28 cellular contexts compared by ENCODE assay signal in the genomic region with DNA sequence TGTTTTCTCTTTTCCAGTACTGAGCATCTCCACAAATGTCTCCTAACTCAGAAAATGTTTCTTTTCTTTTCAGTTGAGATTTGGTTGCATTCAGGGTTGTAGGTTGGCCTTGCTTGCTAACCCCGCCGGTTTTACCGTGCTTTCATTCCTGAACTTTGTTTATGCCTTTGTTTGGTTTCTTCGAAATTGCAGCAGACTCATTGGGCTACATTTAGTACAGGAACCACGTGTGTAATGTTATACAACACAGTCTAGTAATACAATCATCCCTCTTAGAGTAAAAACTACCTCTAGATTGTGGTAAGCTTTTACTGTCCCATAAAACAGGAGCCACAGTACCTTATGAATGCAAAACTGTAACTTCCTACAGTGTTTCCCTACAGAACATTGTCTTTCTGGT. TPM values are rescaled to one million over a fixed set of nuclear protein-coding genes. Genes with fewer than 3 reads are reported as not detected.
"Had no signal": no experiment of that assay in that cellular context is flagged by ENCODE, and none has a peak within 500 bp of the region (broad histone marks: within the 10 kb centered on the region; RNA-seq: fewer than 3 reads in every experiment).

No MANE protein-coding gene starts in this region.

- H3K27ac Mint-ChIP-seq: activated CD8-positive, alpha-beta T cell treated with anti-CD3 and anti-CD28 coated beads, Interleukin-2, amount 10 ng/mL, durations not matched to agents 7 days and 5 days; endodermal cell; stimulated activated memory B cell treated with anti-CD40 and anti-IgM and Interleukin-4, amounts not matched to agents 10 μg/mL and 1 μg/mL and 100 μg/mL, for 72 hours; T-cell; T-helper 2 cell treated with Interferon-gamma antibody and Interleukin-4, amounts not matched to agents 5 μg/mL and 100 μg/mL, for 36 hours had no signal

- H3K9me3 ChIP-seq: left ventricle myocardium inferior, right lobe of liver, stomach, suprapubic skin, tibial nerve had no signal

- H3K27me3 ChIP-seq: right lobe of liver, stomach, suprapubic skin, tibial nerve had no signal

- H3K4me1 Mint-ChIP-seq: stimulated activated memory B cell treated with anti-CD40 and anti-IgM and Interleukin-4, amounts not matched to agents 10 μg/mL and 1 μg/mL and 100 μg/mL, for 72 hours had no signal

- H3K4me1 ChIP-seq: right lobe of liver had no signal

- H3K4me3 ChIP-seq: coronary artery, left ventricle myocardium inferior, right lobe of liver, stomach, suprapubic skin, tibial nerve had no signal

- ATAC-seq: activated CD8-positive, alpha-beta T cell treated with anti-CD3 and anti-CD28 coated beads, Interleukin-2, amount 10 ng/mL, durations not matched to agents 7 days and 5 days; right lobe of liver; stimulated activated memory B cell treated with anti-CD40 and anti-IgM and Interleukin-4, amounts not matched to agents 10 μg/mL and 1 μg/mL and 100 μg/mL, for 72 hours; T-cell had no signal

- H3K9me3 Mint-ChIP-seq: activated naive CD4-positive, alpha-beta T cell treated with anti-CD3 and anti-CD28 coated beads, Interleukin-2, amount 50 U/mL, for 24 hours; activated T-helper 1 cell treated with anti-CD3 and anti-CD28 coated beads, Interleukin-12 subunit alpha, Interleukin-12 subunit beta, Interleukin-2, Interleukin-4 antibody, amounts not matched to agents 30 ng/mL and 10 ng/mL and 1 ng/mL, durations not matched to agents 14 hours and 24 hours and 36 hours; endodermal cell; mesothelial cell of epicardium; nephron; stimulated activated memory B cell treated with anti-CD40 and anti-IgM and Interleukin-4, amounts not matched to agents 10 μg/mL and 1 μg/mL and 100 μg/mL, for 72 hours; T-cell; T-helper 2 cell treated with Interferon-gamma antibody and Interleukin-4, amounts not matched to agents 5 μg/mL and 100 μg/mL, for 36 hours had no signal

- DNase-seq: activated CD4-positive, alpha-beta T cell treated with anti-CD3 and anti-CD28 coated beads, Interleukin-2, amount 50 U/mL, for 1 hour; activated CD4-positive, CD25-positive, alpha-beta regulatory T cell treated with anti-CD3 and anti-CD28 coated beads, Interleukin-2, amount 50 U/mL, for 72 hours; activated CD8-positive, alpha-beta T cell treated with anti-CD3 and anti-CD28 coated beads, Interleukin-2, amount 10 ng/mL, durations not matched to agents 7 days and 5 days; activated gamma-delta T cell treated with Interleukin-2 at 50 U/mL for 16 hours; aorta; endodermal cell; hippocampal formation; kidney glomerular epithelial cell; left ventricle myocardium inferior; right lobe of liver; small intestine; stimulated activated CD4-positive, alpha-beta T cell treated with anti-CD3 and anti-CD28 coated beads, Interleukin-2, amount 100 ng/mL, for 24 hours; stomach; T-cell had no signal

- H3K27ac ChIP-seq: coronary artery, epithelial cell of prostate, left ventricle myocardium inferior, right lobe of liver, suprapubic skin, tibial nerve, VCaP had no signal

- H3K4me3 Mint-ChIP-seq: activated CD8-positive, alpha-beta T cell treated with anti-CD3 and anti-CD28 coated beads, Interleukin-2, amount 10 ng/mL, durations not matched to agents 7 days and 5 days; activated naive CD4-positive, alpha-beta T cell treated with anti-CD3 and anti-CD28 coated beads, Interleukin-2, amount 50 U/mL, for 24 hours; activated T-helper 1 cell treated with anti-CD3 and anti-CD28 coated beads, Interleukin-12 subunit alpha, Interleukin-12 subunit beta, Interleukin-2, Interleukin-4 antibody, amounts not matched to agents 30 ng/mL and 10 ng/mL and 1 ng/mL, durations not matched to agents 14 hours and 24 hours and 36 hours; endodermal cell; mesothelial cell of epicardium; nephron; stimulated activated memory B cell treated with anti-CD40 and anti-IgM and Interleukin-4, amounts not matched to agents 10 μg/mL and 1 μg/mL and 100 μg/mL, for 72 hours; T-cell; T-helper 2 cell treated with Interferon-gamma antibody and Interleukin-4, amounts not matched to agents 5 μg/mL and 100 μg/mL, for 36 hours had no signal

- H3K27me3 Mint-ChIP-seq: activated naive CD4-positive, alpha-beta T cell treated with anti-CD3 and anti-CD28 coated beads, Interleukin-2, amount 50 U/mL, for 24 hours; stimulated activated memory B cell treated with anti-CD40 and anti-IgM and Interleukin-4, amounts not matched to agents 10 μg/mL and 1 μg/mL and 100 μg/mL, for 72 hours; T-cell had no signal

- FAIRE-seq: frontal cortex, small intestine had no signal

RNA-seq across cellular contexts. Expression of a gene that starts 57.9 kb away (rescaled TPM):
- total RNA-seq: activated CD8-positive, alpha-beta T cell treated with anti-CD3 and anti-CD28 coated beads, Interleukin-2, amount 10 ng/mL, durations not matched to agents 7 days and 5 days; activated T-helper 1 cell treated with anti-CD3 and anti-CD28 coated beads, Interleukin-12 subunit alpha, Interleukin-12 subunit beta, Interleukin-2, Interleukin-4 antibody, amounts not matched to agents 30 ng/mL and 10 ng/mL and 1 ng/mL, durations not matched to agents 14 hours and 24 hours and 36 hours; aorta; endodermal cell; frontal cortex; left ventricle myocardium inferior; lung microvascular endothelial cell; mesothelial cell of epicardium; right lobe of liver; suprapubic skin; T-cell; tibial nerve had no signal
- polyA plus RNA-seq: aorta, urinary bladder had no signal
